ENCODE assay signal across 1 cellular context in the genomic region with DNA sequence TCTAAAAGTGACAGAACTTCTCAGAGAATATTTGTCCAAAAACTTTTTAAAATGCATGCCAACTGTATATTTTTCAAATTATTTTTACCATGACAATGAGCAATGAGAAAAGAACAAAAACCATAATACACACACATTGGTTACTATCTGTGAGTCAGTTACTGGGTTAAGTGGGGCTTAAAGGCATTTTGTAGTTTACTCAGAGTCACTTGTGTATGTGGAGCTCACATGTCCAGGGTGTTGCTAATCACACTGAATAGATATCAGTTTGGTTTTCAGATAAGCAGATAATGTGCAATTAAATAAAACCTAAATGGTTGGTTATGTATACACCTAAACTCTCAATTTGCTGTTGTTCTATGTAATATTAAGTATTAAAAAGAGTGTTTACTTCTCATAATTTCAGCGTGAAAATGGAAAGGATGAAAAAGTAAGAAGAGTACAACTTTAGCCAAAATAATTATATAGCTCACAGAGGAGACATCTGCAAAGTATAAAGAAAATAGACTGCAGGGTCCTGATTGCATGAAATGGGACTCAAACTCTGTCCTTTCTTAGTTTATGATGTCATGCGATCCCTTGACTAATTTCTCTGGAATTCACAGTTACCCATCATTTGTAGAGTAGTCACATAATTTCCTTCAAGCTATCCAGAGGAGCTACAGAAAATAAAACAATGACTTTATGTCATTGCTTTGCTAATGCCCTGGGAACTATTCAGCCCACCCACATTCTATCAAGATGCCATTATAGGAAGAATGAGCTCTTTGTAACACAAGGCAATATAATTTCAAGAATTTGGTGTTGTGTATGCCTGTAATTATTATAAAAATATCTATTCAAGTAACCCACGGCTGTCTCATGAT.
TF ChIP-seq lines count a peak whose summit lies in the region.

No MANE protein-coding gene starts in this region.

TF ChIP-seq in GM23338, 12 proteins besides CTCF, POLR2A, EP300 and RAD21 (continued from another document):
- TF ChIP-seq, protein P1, sequence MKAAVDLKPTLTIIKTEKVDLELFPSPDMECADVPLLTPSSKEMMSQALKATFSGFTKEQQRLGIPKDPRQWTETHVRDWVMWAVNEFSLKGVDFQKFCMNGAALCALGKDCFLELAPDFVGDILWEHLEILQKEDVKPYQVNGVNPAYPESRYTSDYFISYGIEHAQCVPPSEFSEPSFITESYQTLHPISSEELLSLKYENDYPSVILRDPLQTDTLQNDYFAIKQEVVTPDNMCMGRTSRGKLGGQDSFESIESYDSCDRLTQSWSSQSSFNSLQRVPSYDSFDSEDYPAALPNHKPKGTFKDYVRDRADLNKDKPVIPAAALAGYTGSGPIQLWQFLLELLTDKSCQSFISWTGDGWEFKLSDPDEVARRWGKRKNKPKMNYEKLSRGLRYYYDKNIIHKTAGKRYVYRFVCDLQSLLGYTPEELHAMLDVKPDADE (IDR thresholded peaks at IDR 0.05): no peak
TF ChIP-seq in GM23338: peak in this region for 1.
